9 cellular contexts compared by ENCODE assay signal in the genomic region with DNA sequence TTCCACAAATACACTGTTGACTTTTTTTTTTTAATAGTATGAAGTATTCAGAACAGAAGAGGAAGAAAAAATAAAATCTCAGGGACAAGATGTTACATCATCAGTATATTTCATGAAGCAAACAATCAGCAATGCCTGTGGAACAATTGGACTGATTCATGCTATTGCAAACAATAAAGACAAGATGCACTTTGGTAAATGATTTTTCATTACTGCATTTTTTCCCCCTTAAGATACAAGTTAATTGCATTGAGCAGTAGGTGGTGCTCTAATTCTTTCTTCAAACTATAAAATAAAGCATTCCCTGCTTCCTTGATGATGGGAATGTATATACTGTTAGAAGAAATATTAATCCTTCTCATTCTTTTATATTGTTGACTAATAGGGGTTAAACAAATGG. TPM values are rescaled to one million over a fixed set of nuclear protein-coding genes. Genes with fewer than 3 reads are reported as not detected.
DNase-seq lines count a peak whose midpoint lies in the region; ATAC-seq and TF ChIP-seq lines count a peak whose summit lies in the region.
"Had no signal": no experiment of that assay in that cellular context is flagged by ENCODE, and none has a peak within 500 bp of the region (broad histone marks: within the 10 kb centered on the region; RNA-seq: fewer than 3 reads in every experiment).

No MANE protein-coding gene starts in this region.

- ATAC-seq in Panc1 (no peak), HG03159 (IDR thresholded peaks at IDR 0.05; ENCODE audit: unreplicated experiment) (no peak)
- ATAC-seq: lower lobe of right lung had no signal

- peaks cover 6% of the 10 kb centered on the region; the same call in 1 of the 2 replicates for H3K36me3 ChIP-seq in Panc1 (ENCODE audit: control insufficient read depth, insufficient read depth, low read length)

- H3K27me3 ChIP-seq in Panc1 (ENCODE audit: control insufficient read depth, insufficient read depth, low read length), result no peaks in the 10 kb centered on the region

- DNase-seq in A172 (ENCODE audit: low spot score), result peak; percentile 38
- peak; percentile 62 for DNase-seq in GM03348 (ENCODE audit: low spot score)
- DNase-seq in Panc1 (ENCODE audit: low read depth, low spot score), result no peak
- peak; percentile 80 for DNase-seq in fibroblast of pulmonary artery (ENCODE audit: low read depth)
- DNase-seq in activated CD8-positive, alpha-beta memory T cell treated with anti-CD3 and anti-CD28 coated beads for 24 hours, result no peak
- no peak for DNase-seq in activated CD4-positive, CD25-positive, alpha-beta regulatory T cell treated with anti-CD3 and anti-CD28 coated beads, Interleukin-2, amount 50 U/mL, for 72 hours
- no peak for DNase-seq in GM19240 (ENCODE audit: insufficient read length, low spot score)
- DNase-seq: lower lobe of right lung had no signal

- POLR2A ChIA-PET in Panc1 (lab: Charles Lee), result no interaction called here

- CTCF ChIA-PET in Panc1 (lab: Charles Lee), result no interaction called here

- intact Hi-C loops in Panc1 (cut with micrococcal nuclease; ENCODE audit: unreplicated experiment), result no loop called here

- H3K9me3 ChIP-seq in Panc1 (ENCODE audit: control insufficient read depth, insufficient read depth, low read depth, low read length), result no peaks in the 10 kb centered on the region
- H3K9me3 ChIP-seq: lower lobe of right lung had no signal

- TF ChIP-seq CTCF in Panc1 (IDR thresholded peaks at IDR 0.05) (peak; percentile 41; the same call in 1 of the 2 replicates), fibroblast of pulmonary artery (IDR thresholded peaks at IDR 0.05; ENCODE audit: low read length, missing control alignments) (peak; percentile 52)

- BruUV-seq in Panc1 (replicated peaks; lab: Mats Ljungman, UMichigan), result no TSS peak

- H3K4me1 ChIP-seq in Panc1 (ENCODE audit: control insufficient read depth, insufficient read depth, low read length), result no peaks in the 10 kb centered on the region
- H3K4me1 ChIP-seq: lower lobe of right lung had no signal

- in situ Hi-C loops in Panc1 (cut with HindIII; ENCODE audit: low pct_unique_long_range_greater_than_20kb, low sequenced_read_pairs), result no loop called here

- no peak overlapping the region for H3K4me3 ChIP-seq in Panc1 (ENCODE audit: low read depth in 2 of 2, low read length in 2 of 2)
- H3K4me3 ChIP-seq in fibroblast of pulmonary artery (replicated peaks; ENCODE audit: low read depth, low read length), result no peak overlapping the region
- H3K4me3 ChIP-seq: lower lobe of right lung had no signal

- no peak overlapping the region for H3K27ac ChIP-seq in Panc1 (ENCODE audit: low read length)
- H3K27ac ChIP-seq: lower lobe of right lung had no signal

RNA-seq across cellular contexts. Expression of gene UCHL3, which starts 17.1 kb away (rescaled TPM):
- total RNA-seq in A172 (2014; rRNA removed; shearing (Covaris generic)), result 64.1 and 83.7 TPM in 2 replicates
- total RNA-seq in Panc1 (2021; ENCODE audit: unreplicated experiment), result 29.3 TPM
- 16.2 TPM for polyA plus RNA-seq in Panc1 (2012; ENCODE audit: insufficient read length)

RNA-seq across cellular contexts. Expression of gene COMMD6, which starts 29.0 kb away (rescaled TPM):
- 144 and 290 TPM in 2 replicates for total RNA-seq in A172 (2014; rRNA removed; shearing (Covaris generic))
- total RNA-seq in Panc1 (2021; ENCODE audit: unreplicated experiment), result 97.4 TPM
- 73.7 TPM for polyA plus RNA-seq in Panc1 (2012; ENCODE audit: insufficient read length)

Comparison
In these comparisons a context has a peak if more than half of its experiments do, and no peak if none do; other contexts are left out.
1. DNase-seq: peak in A172 (single experiment), GM03348 (single experiment) and fibroblast of pulmonary artery (single experiment); none in Panc1 (single experiment), activated CD8-positive, alpha-beta memory T cell treated with anti-CD3 and anti-CD28 coated beads for 24 hours (single experiment), activated CD4-positive, CD25-positive, alpha-beta regulatory T cell treated with anti-CD3 and anti-CD28 coated beads, Interleukin-2, amount 50 U/mL, for 72 hours (single experiment) and GM19240 (single experiment).